ENCODE assay signal across 1 cellular context in the genomic region with DNA sequence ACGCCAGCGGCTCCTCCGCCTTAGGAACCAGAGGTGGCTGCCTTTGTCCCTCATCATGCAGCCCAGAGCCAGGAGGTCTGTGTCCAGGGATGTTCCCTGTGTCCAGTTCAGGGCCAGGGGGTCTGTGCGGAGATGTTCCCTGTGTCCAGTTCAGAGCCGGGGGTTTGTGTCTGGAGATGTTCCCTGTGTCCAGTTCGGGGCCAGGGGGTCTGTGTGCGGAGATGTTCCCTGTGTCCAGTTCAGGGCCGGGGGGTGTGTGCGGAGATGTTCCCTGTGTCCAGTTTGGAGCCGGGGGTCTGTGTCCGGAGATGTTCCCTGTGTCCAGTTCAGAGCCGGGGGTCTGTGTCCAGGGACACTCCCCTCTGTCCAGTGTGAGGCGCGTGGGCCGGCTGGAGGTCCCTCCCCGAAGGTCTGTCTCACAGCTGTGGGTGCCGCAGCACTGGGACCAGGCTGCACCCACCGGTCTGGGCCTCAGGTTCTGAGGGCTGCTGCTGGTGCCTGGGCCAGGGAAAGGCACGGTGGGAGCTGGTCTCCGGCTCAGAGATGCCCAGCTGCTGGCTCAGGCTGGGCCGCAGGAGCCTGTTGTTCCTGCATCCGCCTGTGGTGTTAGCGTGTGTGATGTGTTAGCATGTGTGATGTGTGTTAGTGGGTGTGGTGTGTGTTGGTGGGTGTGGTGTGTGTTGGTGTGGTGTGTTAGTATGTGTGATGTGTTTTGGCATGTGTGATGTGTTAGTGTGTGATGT.
TF ChIP-seq lines count a peak whose summit lies in the region.

No MANE protein-coding gene starts in this region.

TF ChIP-seq in endothelial cell of umbilical vein, 7 proteins besides CTCF, POLR2A, EP300 and RAD21:
- TF ChIP-seq POLR2AphosphoS5 (IDR thresholded peaks at IDR 0.05; ENCODE audit: insufficient read depth, low read depth, low read length): no peak
- no peak for TF ChIP-seq FOS (IDR thresholded peaks at IDR 0.05; ENCODE audit: borderline replicate concordance, insufficient read depth, low read length)
- no peak for TF ChIP-seq MYC (IDR thresholded peaks at IDR 0.05; ENCODE audit: low read depth, low read length)
- TF ChIP-seq JUN (IDR thresholded peaks at IDR 0.05; ENCODE audit: borderline replicate concordance, insufficient read depth, insufficient read length, low read depth): no peak
- TF ChIP-seq, protein P1, sequence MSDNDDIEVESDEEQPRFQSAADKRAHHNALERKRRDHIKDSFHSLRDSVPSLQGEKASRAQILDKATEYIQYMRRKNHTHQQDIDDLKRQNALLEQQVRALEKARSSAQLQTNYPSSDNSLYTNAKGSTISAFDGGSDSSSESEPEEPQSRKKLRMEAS (IDR thresholded peaks at IDR 0.05; ENCODE audit: insufficient read depth, insufficient read length): no peak
- no peak for TF ChIP-seq EZH2 (IDR thresholded peaks at IDR 0.05; ENCODE audit: borderline replicate concordance, low read depth, low read length, severe bottlenecking)
- no peak for TF ChIP-seq GATA2 (IDR thresholded peaks at IDR 0.05; ENCODE audit: insufficient read depth, insufficient read length, low read depth, low read length)
